Comparison of ENCODE assay signal across 17 cellular contexts in the genomic region with DNA sequence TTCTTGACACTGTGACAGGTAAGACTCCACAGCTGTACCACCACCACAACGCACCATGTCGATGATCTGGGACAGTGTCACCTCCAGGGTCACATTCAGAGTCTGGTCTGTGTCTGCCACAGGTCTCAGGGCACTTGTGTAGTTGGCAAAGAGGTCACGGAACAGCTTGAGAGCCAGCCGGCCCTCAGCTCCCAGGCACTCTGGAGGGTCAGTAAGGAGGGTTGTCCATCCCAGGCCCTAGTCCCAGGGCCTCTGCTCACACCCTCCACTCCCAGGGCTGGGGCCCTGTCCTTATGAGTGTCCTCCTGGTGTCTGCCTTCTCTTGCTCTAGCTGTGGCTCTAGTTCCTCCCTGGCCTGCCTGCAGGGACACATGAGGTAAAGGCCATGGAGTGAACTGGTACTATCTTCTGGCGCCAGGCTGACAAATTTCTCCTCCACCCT. TPM values are rescaled to one million over a fixed set of nuclear protein-coding genes. Genes with fewer than 3 reads are reported as not detected.
"Had no signal": no experiment of that assay in that cellular context is flagged by ENCODE, and none has a peak within 500 bp of the region (broad histone marks: within the 10 kb centered on the region; RNA-seq: fewer than 3 reads in every experiment).

No MANE protein-coding gene starts in this region.

- H3K4me3 Mint-ChIP-seq: stimulated activated naive B cell treated with anti-CD40 and anti-IgM and Interleukin-4, amounts not matched to agents 10 μg/mL and 1 μg/mL and 100 μg/mL, for 72 hours had no signal

- H3K27me3 Mint-ChIP-seq: naive thymus-derived CD8-positive, alpha-beta T cell; stimulated activated naive B cell treated with anti-CD40 and anti-IgM and Interleukin-4, amounts not matched to agents 10 μg/mL and 1 μg/mL and 100 μg/mL, for 72 hours had no signal

- H3K9me3 Mint-ChIP-seq: naive thymus-derived CD8-positive, alpha-beta T cell; stimulated activated naive B cell treated with anti-CD40 and anti-IgM and Interleukin-4, amounts not matched to agents 10 μg/mL and 1 μg/mL and 100 μg/mL, for 72 hours had no signal

- DNase-seq: activated CD4-positive, alpha-beta T cell treated with anti-CD3 and anti-CD28 coated beads, Interleukin-2, amount 50 U/mL, for 1 hour; activated CD8-positive, alpha-beta memory T cell treated with anti-CD3 and anti-CD28 coated beads for 24 hours; activated naive CD4-positive, alpha-beta T cell treated with Interleukin-2 at 50 U/mL for 16 hours; adrenal gland; esophagus squamous epithelium; mammary epithelial cell; naive thymus-derived CD8-positive, alpha-beta T cell; stimulated activated CD4-positive, alpha-beta T cell treated with anti-CD3 and anti-CD28 coated beads, Interleukin-2, amount 100 ng/mL, for 48 hours; stimulated activated naive B cell treated with anti-CD40 and anti-IgM and Interleukin-4, amounts not matched to agents 10 μg/mL and 1 μg/mL and 100 μg/mL, for 72 hours; substantia nigra; T1000; transverse colon had no signal

- H3K4me1 Mint-ChIP-seq: stimulated activated naive B cell treated with anti-CD40 and anti-IgM and Interleukin-4, amounts not matched to agents 10 μg/mL and 1 μg/mL and 100 μg/mL, for 72 hours had no signal

- FAIRE-seq: colon had no signal

- ATAC-seq: activated CD4-positive, CD25-positive, alpha-beta regulatory T cell treated with anti-CD3 and anti-CD28 coated beads, Interleukin-2, amount 50 U/mL, for 24 hours; naive thymus-derived CD8-positive, alpha-beta T cell; stimulated activated naive B cell treated with anti-CD40 and anti-IgM and Interleukin-4, amounts not matched to agents 10 μg/mL and 1 μg/mL and 100 μg/mL, for 72 hours had no signal

RNA-seq across cellular contexts. Expression of a gene that starts 24.8 kb away (rescaled TPM):
- total RNA-seq: esophagus squamous epithelium; fibroblast of villous mesenchyme; mammary epithelial cell; mucosa of gallbladder; naive thymus-derived CD8-positive, alpha-beta T cell; renal cortical epithelial cell had no signal

RNA-seq across cellular contexts. Expression of a gene that starts 28.0 kb away (rescaled TPM):
- total RNA-seq: fibroblast of villous mesenchyme; mammary epithelial cell; naive thymus-derived CD8-positive, alpha-beta T cell; renal cortical epithelial cell had no signal
